ENCODE assay signal across 1 cellular context in the genomic region with DNA sequence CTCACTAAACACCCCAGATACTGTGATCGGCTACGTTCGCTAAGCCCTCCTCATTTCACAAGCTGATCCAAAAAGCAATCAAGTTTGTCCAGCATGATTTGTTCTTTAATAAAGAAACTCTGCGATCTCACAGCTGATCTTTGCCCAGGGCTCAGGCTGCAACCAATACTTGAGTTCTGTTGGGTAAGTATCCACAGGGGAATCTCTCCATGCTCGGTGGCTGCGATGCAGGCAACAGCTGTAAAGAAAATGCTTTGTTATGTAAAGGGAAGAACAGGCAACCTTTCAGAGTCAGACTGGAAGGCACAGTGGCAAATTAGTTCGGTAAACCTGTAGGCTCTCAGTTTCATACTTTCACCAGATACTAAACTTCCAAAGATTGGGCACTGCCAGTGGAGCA.
A peak's percentile ranks its signal among the peaks of the same experiment; 100 is the strongest.
TF ChIP-seq lines count a peak whose summit lies in the region.

No MANE protein-coding gene starts in this region.

TF ChIP-seq in H1, 55 proteins besides CTCF, POLR2A, EP300 and RAD21:
- no peak for TF ChIP-seq RFX5 (IDR thresholded peaks at IDR 0.05; ENCODE audit: borderline replicate concordance, low read depth, low read length)
- no peak for TF ChIP-seq POLR2AphosphoS5 (IDR thresholded peaks at IDR 0.05; ENCODE audit: low read depth, low read length)
- TF ChIP-seq CTBP2 (IDR thresholded peaks at IDR 0.05; ENCODE audit: borderline replicate concordance, insufficient read depth, insufficient read length, low read length), result no peak
- 0 out of 2 replicates have a peak, but pooled peaks have one; percentile 37 for TF ChIP-seq POU5F1 (IDR thresholded peaks at IDR 0.05; ENCODE audit: low read depth, low read length)
- no peak for TF ChIP-seq TCF12 (IDR thresholded peaks at IDR 0.05; ENCODE audit: low read depth, low read length)
- no peak for TF ChIP-seq SIX5 (IDR thresholded peaks at IDR 0.05; ENCODE audit: low read depth, low read length)
- TF ChIP-seq NRF1 (IDR thresholded peaks at IDR 0.05; ENCODE audit: low read depth, low read length), result no peak
- TF ChIP-seq SRF (IDR thresholded peaks at IDR 0.05; ENCODE audit: low read depth, low read length), result no peak
